ENCODE assay signal across 1 cellular context in genomic region chr17:75511610-75512575, GRCh38.
A peak's percentile ranks its signal among the peaks of the same experiment; 100 is the strongest.
TF ChIP-seq lines count a peak whose summit lies in the region.

No MANE protein-coding gene starts in this region.

TF ChIP-seq in HepG2, 621 proteins besides CTCF, POLR2A, EP300 and RAD21 (continued from another document and continues in another):
- TF ChIP-seq ZNF646 (CRISPR knock-in tag; IDR thresholded peaks at IDR 0.05) (no peak), ZNF142 (CRISPR knock-in tag; IDR thresholded peaks at IDR 0.05) (peak; percentile 68; the same call in 1 of the 2 replicates), ZNF256 (CRISPR knock-in tag; conservative IDR thresholded peaks at IDR 0.05) (0 out of 2 replicates have a peak, but pooled peaks have one; percentile 79), ZNF713 (CRISPR knock-in tag; IDR thresholded peaks at IDR 0.05) (0 out of 2 replicates have a peak, but pooled peaks have one; percentile 36), IKZF4 (CRISPR knock-in tag; IDR thresholded peaks at IDR 0.05; ENCODE audit: borderline replicate concordance, low read depth, not compliant biosample characterization) (peak; percentile 46), JUND (CRISPR knock-in tag; IDR thresholded peaks at IDR 0.05) (no peak), HNRNPLL (IDR thresholded peaks at IDR 0.05; ENCODE audit: low read depth, low read length, poor library complexity, severe bottlenecking) (peak; percentile 58), HNRNPK (IDR thresholded peaks at IDR 0.05; ENCODE audit: low read depth, low read length, poor library complexity, severe bottlenecking) (no peak), ZNF850 (CRISPR knock-in tag; conservative IDR thresholded peaks at IDR 0.05) (no peak), HOMEZ (CRISPR knock-in tag; IDR thresholded peaks at IDR 0.05; ENCODE audit: low read depth) (peak; percentile 75; the same call in 1 of the 2 replicates), HDAC1 (CRISPR knock-in tag; IDR thresholded peaks at IDR 0.05) (peak; percentile 97), ERF (CRISPR knock-in tag; IDR thresholded peaks at IDR 0.05) (peak; percentile 94), ZBTB34 (CRISPR knock-in tag; IDR thresholded peaks at IDR 0.05) (peak; percentile 83), GMEB1 (CRISPR knock-in tag; IDR thresholded peaks at IDR 0.05; ENCODE audit: borderline replicate concordance) (peak; percentile 56; the same call in 1 of the 2 replicates), SETDB1 (CRISPR knock-in tag; IDR thresholded peaks at IDR 0.05; ENCODE audit: borderline replicate concordance) (no peak), NFIB (CRISPR knock-in tag; IDR thresholded peaks at IDR 0.05; ENCODE audit: borderline replicate concordance) (peak; percentile 100), HNF4A (CRISPR knock-in tag; IDR thresholded peaks at IDR 0.05) (peak; percentile 94), MAZ (IDR thresholded peaks at IDR 0.05; ENCODE audit: borderline replicate concordance, low read depth, low read length) (peak; percentile 66; the same call in 1 of the 2 replicates), MAZ (CRISPR knock-in tag; IDR thresholded peaks at IDR 0.05; ENCODE audit: low read depth) (peak; percentile 99), ADNP (CRISPR knock-in tag; IDR thresholded peaks at IDR 0.05) (no peak), TOPORS (CRISPR knock-in tag; IDR thresholded peaks at IDR 0.05) (peak; percentile 79; the same call in 1 of the 2 replicates), ZBTB4 (CRISPR knock-in tag; IDR thresholded peaks at IDR 0.05; ENCODE audit: borderline replicate concordance) (peak; percentile 78; the same call in 1 of the 2 replicates), ZNF766 (CRISPR knock-in tag; IDR thresholded peaks at IDR 0.05; ENCODE audit: borderline replicate concordance) (no peak; the same call in 1 of the 2 replicates), ZEB1 (IDR thresholded peaks at IDR 0.05; ENCODE audit: insufficient replicate concordance, low read depth) (no peak), ZNF33B (CRISPR knock-in tag; IDR thresholded peaks at IDR 0.05) (no peak; the same call in 1 of the 2 replicates), ZNF143 (CRISPR knock-in tag; IDR thresholded peaks at IDR 0.05) (peak; percentile 41; the same call in 1 of the 2 replicates), ZNF574 (CRISPR knock-in tag; IDR thresholded peaks at IDR 0.05) (peak; percentile 88), GPBP1L1 (CRISPR knock-in tag; IDR thresholded peaks at IDR 0.05) (no peak)
